Comparison of ENCODE assay signal across 22 cellular contexts in genomic region chr6:14130431-14131075, GRCh38. TPM values are rescaled to one million over a fixed set of nuclear protein-coding genes. Genes with fewer than 3 reads are reported as not detected.
A peak's percentile ranks its signal among the peaks of the same experiment; 100 is the strongest.
DNase-seq lines count a peak whose midpoint lies in the region; ATAC-seq, FAIRE-seq and TF ChIP-seq lines count a peak whose summit lies in the region.
"Had no signal": no experiment of that assay in that cellular context is flagged by ENCODE, and none has a peak within 500 bp of the region (broad histone marks: within the 10 kb centered on the region; RNA-seq: fewer than 3 reads in every experiment).

No MANE protein-coding gene starts in this region.

- FAIRE-seq in GM12892 (lab: Jason Lieb, UNC) = no peak
- FAIRE-seq: islet of Langerhans had no signal

- H3K36me3 ChIP-seq in breast epithelium = no peaks in the 10 kb centered on the region
- H3K36me3 ChIP-seq: HAP-1, neutrophil had no signal

- no peaks in the 10 kb centered on the region for H3K27me3 ChIP-seq in breast epithelium
- H3K27me3 ChIP-seq: neutrophil, upper lobe of left lung had no signal

- TF ChIP-seq POLR2A in breast epithelium (IDR thresholded peaks at IDR 0.05) (no peak), GM12892 (IDR thresholded peaks at IDR 0.05; ENCODE audit: low read depth, low read length) (no peak; the same call in 1 of the 2 replicates)

- POLR2A ChIA-PET in MCF 10A (lab: Yijun Ruan, JAX) = interaction anchor here (2.2 kb wide), 1 partner anchor 11 kb away, joined by 7 read pairs; no protein-coding TSS in a partner anchor

- CTCF ChIA-PET in MCF 10A (lab: Yijun Ruan, JAX) = interaction anchor here (1.2 to 1.6 kb wide), 3 partner anchors 14 to 222 kb away, joined by 4 to 6 read pairs (median 5); no protein-coding TSS in a partner anchor

- H3K27ac Mint-ChIP-seq in MCF 10A (ENCODE audit: low read depth, unreplicated experiment) = no peak overlapping the region
- H3K27ac Mint-ChIP-seq in activated T-helper 2 cell treated with anti-CD3 and anti-CD28 coated beads, Interferon-gamma antibody, Interleukin-2, Interleukin-4, amounts not matched to agents 10 μg/mL and 5 μg/mL and 100 μg/mL, durations not matched to agents 14 hours and 24 hours and 36 hours = peak overlapping the region; percentile 5
- peak overlapping the region; percentile 97 for H3K27ac Mint-ChIP-seq in stimulated activated naive B cell treated with anti-CD40 and anti-IgM and Interleukin-4, amounts not matched to agents 10 μg/mL and 1 μg/mL and 100 μg/mL, for 72 hours
- H3K27ac Mint-ChIP-seq: activated naive CD8-positive, alpha-beta T cell treated with anti-CD3 and anti-CD28 coated beads, Interleukin-2, amount 50 U/mL, for 24 hours; stimulated activated naive CD8-positive, alpha-beta T cell treated with anti-CD3 and anti-CD28 coated beads, Interleukin-15, Interleukin-2, amounts not matched to agents 100 ng/mL and 50 ng/mL, for 24 hours; T-helper 1 cell treated with Interleukin-12 subunit alpha and Interleukin-12 subunit beta and Interleukin-4 antibody, amounts not matched to agents 30 μg/mL and 1 μg/mL, for 36 hours had no signal

- H3K4me1 Mint-ChIP-seq in MCF 10A (ENCODE audit: insufficient read depth, unreplicated experiment) = no peaks in the 10 kb centered on the region
- peaks cover 41% of the 10 kb centered on the region for H3K4me1 Mint-ChIP-seq in activated T-helper 2 cell treated with anti-CD3 and anti-CD28 coated beads, Interferon-gamma antibody, Interleukin-2, Interleukin-4, amounts not matched to agents 10 μg/mL and 5 μg/mL and 100 μg/mL, durations not matched to agents 14 hours and 24 hours and 36 hours (ENCODE audit: low read depth)
- peaks cover 59 to 92% of the 10 kb centered on the region in 2 donors for H3K4me1 Mint-ChIP-seq in stimulated activated naive B cell treated with anti-CD40 and anti-IgM and Interleukin-4, amounts not matched to agents 10 μg/mL and 1 μg/mL and 100 μg/mL, for 72 hours

- ATAC-seq in stimulated activated naive B cell treated with anti-CD40 and anti-IgM and Interleukin-4, amounts not matched to agents 10 μg/mL and 1 μg/mL and 100 μg/mL, for 72 hours (replicated peaks) = peak; percentile 29 to 38
- ATAC-seq: activated naive CD8-positive, alpha-beta T cell treated with anti-CD3 and anti-CD28 coated beads, Interleukin-2, amount 50 U/mL, for 24 hours had no signal

- H3K4me3 ChIP-seq in breast epithelium = no peak overlapping the region
- H3K4me3 ChIP-seq: HAP-1, upper lobe of left lung had no signal

- no peaks in the 10 kb centered on the region for H3K9me3 ChIP-seq in breast epithelium
- H3K9me3 ChIP-seq: HAP-1, neutrophil, upper lobe of left lung had no signal

- H3K9me3 Mint-ChIP-seq in MCF 10A (ENCODE audit: unreplicated experiment) = no peaks in the 10 kb centered on the region
- H3K9me3 Mint-ChIP-seq in activated T-helper 2 cell treated with anti-CD3 and anti-CD28 coated beads, Interferon-gamma antibody, Interleukin-2, Interleukin-4, amounts not matched to agents 10 μg/mL and 5 μg/mL and 100 μg/mL, durations not matched to agents 14 hours and 24 hours and 36 hours = no peaks in the 10 kb centered on the region
- H3K9me3 Mint-ChIP-seq in stimulated activated naive B cell treated with anti-CD40 and anti-IgM and Interleukin-4, amounts not matched to agents 10 μg/mL and 1 μg/mL and 100 μg/mL, for 72 hours = peaks cover 0 to 1% of the 10 kb centered on the region in 2 donors
- H3K9me3 Mint-ChIP-seq: activated naive CD8-positive, alpha-beta T cell treated with anti-CD3 and anti-CD28 coated beads, Interleukin-2, amount 50 U/mL, for 24 hours; stimulated activated naive CD8-positive, alpha-beta T cell treated with anti-CD3 and anti-CD28 coated beads, Interleukin-15, Interleukin-2, amounts not matched to agents 100 ng/mL and 50 ng/mL, for 24 hours; T-helper 1 cell treated with Interleukin-12 subunit alpha and Interleukin-12 subunit beta and Interleukin-4 antibody, amounts not matched to agents 30 μg/mL and 1 μg/mL, for 36 hours had no signal

- BruUV-seq in MCF 10A (replicated peaks; lab: Mats Ljungman, UMichigan) = no TSS peak

- TF ChIP-seq CTCF in MCF 10A (IDR thresholded peaks at IDR 0.05; ENCODE audit: unreplicated experiment) = no peak
- TF ChIP-seq CTCF in breast epithelium (IDR thresholded peaks at IDR 0.05) = no peak

- no peaks in the 10 kb centered on the region for H3K4me1 ChIP-seq in breast epithelium

- DNase-seq in MCF 10A (ENCODE audit: unreplicated experiment) (peak; percentile 20), breast epithelium (ENCODE audit: low spot score in 2 of 2) (no peak), glomerular visceral epithelial cell (ENCODE audit: extremely low spot score) (peak; percentile 23), NK-92 (lab: John Stamatoyannopoulos, UW; ENCODE audit: unreplicated experiment) (no peak), HCEC 1CT (no peak), GM12892 (ENCODE audit: insufficient read length) (no peak)
- DNase-seq in activated T-helper 2 cell treated with anti-CD3 and anti-CD28 coated beads, Interferon-gamma antibody, Interleukin-2, Interleukin-4, amounts not matched to agents 10 μg/mL and 5 μg/mL and 100 μg/mL, durations not matched to agents 14 hours and 24 hours and 36 hours (ENCODE audit: low spot score) = no peak
- peak; percentile 33 for DNase-seq in stimulated activated naive B cell treated with anti-CD40 and anti-IgM and Interleukin-4, amounts not matched to agents 10 μg/mL and 1 μg/mL and 100 μg/mL, for 72 hours
- DNase-seq: activated naive CD8-positive, alpha-beta T cell treated with anti-CD3 and anti-CD28 coated beads, Interleukin-2, amount 50 U/mL, for 24 hours; DMS79; KBM-7; NCI-H1417 treated with DMSO at 0.1 percent for 48 hours; NCI-H524 treated with DMSO at 0.1 percent for 48 hours; SIG-M5; upper lobe of left lung had no signal

- H3K27me3 Mint-ChIP-seq in MCF 10A (ENCODE audit: insufficient read depth, unreplicated experiment) = no peaks in the 10 kb centered on the region
- no peaks in the 10 kb centered on the region for H3K27me3 Mint-ChIP-seq in activated T-helper 2 cell treated with anti-CD3 and anti-CD28 coated beads, Interferon-gamma antibody, Interleukin-2, Interleukin-4, amounts not matched to agents 10 μg/mL and 5 μg/mL and 100 μg/mL, durations not matched to agents 14 hours and 24 hours and 36 hours (ENCODE audit: low read depth)
- peaks cover 6 to 8% of the 10 kb centered on the region in 2 donors for H3K27me3 Mint-ChIP-seq in stimulated activated naive B cell treated with anti-CD40 and anti-IgM and Interleukin-4, amounts not matched to agents 10 μg/mL and 1 μg/mL and 100 μg/mL, for 72 hours
- H3K27me3 Mint-ChIP-seq: activated naive CD8-positive, alpha-beta T cell treated with anti-CD3 and anti-CD28 coated beads, Interleukin-2, amount 50 U/mL, for 24 hours; stimulated activated naive CD8-positive, alpha-beta T cell treated with anti-CD3 and anti-CD28 coated beads, Interleukin-15, Interleukin-2, amounts not matched to agents 100 ng/mL and 50 ng/mL, for 24 hours had no signal

- intact Hi-C loops in MCF 10A (cut with micrococcal nuclease) = loop anchor here (5.0 kb wide), 1 partner anchor 1492 kb away; no protein-coding TSS in a partner anchor
- intact Hi-C loops in breast epithelium (cut with DNase I; ENCODE audit: low total_unique reads) = no loop called here
- intact Hi-C loops in activated T-helper 2 cell treated with anti-CD3 and anti-CD28 coated beads, Interferon-gamma antibody, Interleukin-2, Interleukin-4, amounts not matched to agents 10 μg/mL and 5 μg/mL and 100 μg/mL, durations not matched to agents 14 hours and 24 hours and 36 hours (cut with micrococcal nuclease) = no loop called here

- H3K36me3 Mint-ChIP-seq in MCF 10A (ENCODE audit: insufficient read depth, unreplicated experiment) = no peaks in the 10 kb centered on the region
- peaks cover 92% of the 10 kb centered on the region for H3K36me3 Mint-ChIP-seq in activated T-helper 2 cell treated with anti-CD3 and anti-CD28 coated beads, Interferon-gamma antibody, Interleukin-2, Interleukin-4, amounts not matched to agents 10 μg/mL and 5 μg/mL and 100 μg/mL, durations not matched to agents 14 hours and 24 hours and 36 hours (ENCODE audit: low read depth)
- peaks cover 94 to 97% of the 10 kb centered on the region in 2 donors for H3K36me3 Mint-ChIP-seq in stimulated activated naive B cell treated with anti-CD40 and anti-IgM and Interleukin-4, amounts not matched to agents 10 μg/mL and 1 μg/mL and 100 μg/mL, for 72 hours

- H3K4me3 Mint-ChIP-seq in MCF 10A (ENCODE audit: unreplicated experiment) = no peak overlapping the region
- no peak overlapping the region for H3K4me3 Mint-ChIP-seq in activated T-helper 2 cell treated with anti-CD3 and anti-CD28 coated beads, Interferon-gamma antibody, Interleukin-2, Interleukin-4, amounts not matched to agents 10 μg/mL and 5 μg/mL and 100 μg/mL, durations not matched to agents 14 hours and 24 hours and 36 hours (ENCODE audit: low read depth)
- peak overlapping the region; percentile 57 to 72 for H3K4me3 Mint-ChIP-seq in stimulated activated naive B cell treated with anti-CD40 and anti-IgM and Interleukin-4, amounts not matched to agents 10 μg/mL and 1 μg/mL and 100 μg/mL, for 72 hours
- H3K4me3 Mint-ChIP-seq: activated naive CD8-positive, alpha-beta T cell treated with anti-CD3 and anti-CD28 coated beads, Interleukin-2, amount 50 U/mL, for 24 hours; CD14-positive monocyte; stimulated activated naive CD8-positive, alpha-beta T cell treated with anti-CD3 and anti-CD28 coated beads, Interleukin-15, Interleukin-2, amounts not matched to agents 100 ng/mL and 50 ng/mL, for 24 hours; T-helper 1 cell treated with Interleukin-12 subunit alpha and Interleukin-12 subunit beta and Interleukin-4 antibody, amounts not matched to agents 30 μg/mL and 1 μg/mL, for 36 hours had no signal

- no peak overlapping the region for H3K27ac ChIP-seq in breast epithelium
- H3K27ac ChIP-seq: HL-60, neutrophil, upper lobe of left lung had no signal

RNA-seq across cellular contexts. Expression of gene CD83, which starts 13.0 kb away (rescaled TPM):
- total RNA-seq in MCF 10A (2022) (1.7 and 2.6 TPM in 2 replicates), breast epithelium (10 to 100 TPM in 1 of 3 donors, 1 to 10 TPM in 2; 2.9 to 18.4 (median 4.0) TPM)
- total RNA-seq in activated T-helper 2 cell treated with anti-CD3 and anti-CD28 coated beads, Interferon-gamma antibody, Interleukin-2, Interleukin-4, amounts not matched to agents 10 μg/mL and 5 μg/mL and 100 μg/mL, durations not matched to agents 14 hours and 24 hours and 36 hours = 145 and 150 TPM in 2 replicates
- 54.7 TPM for polyA plus RNA-seq in GM12892 (2012; ENCODE audit: missing spikeins)

Comparison
In these comparisons a context has a peak if more than half of its experiments do, and no peak if none do; other contexts are left out.
1. DNase-seq: peak in MCF 10A (single experiment), glomerular visceral epithelial cell (single experiment) and stimulated activated naive B cell treated with anti-CD40 and anti-IgM and Interleukin-4, amounts not matched to agents 10 μg/mL and 1 μg/mL and 100 μg/mL, for 72 hours (single experiment); none in breast epithelium (0 of 2), activated T-helper 2 cell treated with anti-CD3 and anti-CD28 coated beads, Interferon-gamma antibody, Interleukin-2, Interleukin-4, amounts not matched to agents 10 μg/mL and 5 μg/mL and 100 μg/mL, durations not matched to agents 14 hours and 24 hours and 36 hours (single experiment), NK-92 (single experiment), HCEC 1CT (single experiment) and GM12892 (single experiment).
2. H3K4me3 Mint-ChIP-seq: peak in stimulated activated naive B cell treated with anti-CD40 and anti-IgM and Interleukin-4, amounts not matched to agents 10 μg/mL and 1 μg/mL and 100 μg/mL, for 72 hours (2 of 2); none in MCF 10A (single experiment) and activated T-helper 2 cell treated with anti-CD3 and anti-CD28 coated beads, Interferon-gamma antibody, Interleukin-2, Interleukin-4, amounts not matched to agents 10 μg/mL and 5 μg/mL and 100 μg/mL, durations not matched to agents 14 hours and 24 hours and 36 hours (single experiment).